1 cellular context compared by ENCODE assay signal in genomic region chrX:152405561-152405960, GRCh38.
TF ChIP-seq lines count a peak whose summit lies in the region.

No MANE protein-coding gene starts in this region.

TF ChIP-seq in GM23338, 12 proteins besides CTCF, POLR2A, EP300 and RAD21 (continued from another document):
- TF ChIP-seq REST (IDR thresholded peaks at IDR 0.05; ENCODE audit: unreplicated experiment) (no peak), EZH2phosphoT487 (IDR thresholded peaks at IDR 0.05; ENCODE audit: unreplicated experiment) (no peak), CREB1 (CRISPR knock-in tag; IDR thresholded peaks at IDR 0.05; ENCODE audit: low read depth) (no peak), STAT1 (IDR thresholded peaks at IDR 0.05; ENCODE audit: unreplicated experiment) (no peak), JUNB (IDR thresholded peaks at IDR 0.05; ENCODE audit: unreplicated experiment) (no peak)
